Comparison of ENCODE assay signal across 8 cellular contexts in genomic region chr2:152718047-152718908, GRCh38. TPM values are rescaled to one million over a fixed set of nuclear protein-coding genes. Genes with fewer than 3 reads are reported as not detected.
DNase-seq lines count a peak whose midpoint lies in the region; ATAC-seq and TF ChIP-seq lines count a peak whose summit lies in the region.

Gene ARL6IP6 (plus strand): TSS chr2:152718620. CDS start chr2:152718625, 5 bp downstream.

- H3K79me2 ChIP-seq in DOHH2 (ENCODE audit: control insufficient read depth, low read length), result peaks cover 88% of the 10 kb centered on the region
- H3K79me2 ChIP-seq in GM23338 (replicated peaks; ENCODE audit: insufficient read depth), result peaks cover 82% of the 10 kb centered on the region

- peak; percentile 36 for TF ChIP-seq POLR2A in esophagus muscularis mucosa (IDR thresholded peaks at IDR 0.05; ENCODE audit: low read depth)

- H3K36me3 ChIP-seq in DOHH2 (ENCODE audit: control insufficient read depth, low read length) (peaks cover 86% of the 10 kb centered on the region), GM23338 (ENCODE audit: insufficient read depth) (peaks cover 17% of the 10 kb centered on the region; the same call in 1 of the 2 replicates), esophagus muscularis mucosa (peaks cover 0 to 22% (median 6%) of the 10 kb centered on the region in 4 donors)

- peaks cover 31% of the 10 kb centered on the region for H4K20me1 ChIP-seq in DOHH2 (ENCODE audit: control insufficient read depth, insufficient read depth, low read depth, low read length)
- peaks cover 23% of the 10 kb centered on the region for H4K20me1 ChIP-seq in GM23338 (replicated peaks; ENCODE audit: insufficient read depth)

- H3K9me3 Mint-ChIP-seq in GM23338, result no peaks in the 10 kb centered on the region; the same call in 1 of the 3 replicates

- H3F3A ChIP-seq in DOHH2 (ENCODE audit: control insufficient read depth, insufficient read depth) (no peaks in the 10 kb centered on the region), GM23338 (replicated peaks; ENCODE audit: low read depth) (no peaks in the 10 kb centered on the region)

- peak within 1 kb of the TSS; percentile 96 for H3K4me3 Mint-ChIP-seq in GM23338

- intact Hi-C loops in esophagus muscularis mucosa (cut with DNase I), result no loop called here

- TF ChIP-seq CTCF in DOHH2 (IDR thresholded peaks at IDR 0.05; ENCODE audit: low read depth, low read length, poor library complexity, severe bottlenecking) (no peak), GM23338 (conservative IDR thresholded peaks at IDR 0.05; ENCODE audit: low read depth in 2 of 2) (no peak), esophagus muscularis mucosa (IDR thresholded peaks at IDR 0.05) (peak in 1 of 3 experiments; percentile 15)

- no peak for TF ChIP-seq EP300 in esophagus muscularis mucosa (IDR thresholded peaks at IDR 0.05)

- peak within 1 kb of the TSS; percentile 97 for H3K4me3 ChIP-seq in DOHH2 (ENCODE audit: low read length)
- peak within 1 kb of the TSS; percentile 94 for H3K4me3 ChIP-seq in GM23338
- H3K4me3 ChIP-seq in esophagus muscularis mucosa, result peak within 1 kb of the TSS; percentile 83 to 96 (median 88)

- peak; percentile 79 for ATAC-seq in GM23338

- no peaks in the 10 kb centered on the region for H3K9me3 ChIP-seq in DOHH2 (ENCODE audit: control insufficient read depth, insufficient read depth, low read length)
- H3K9me3 ChIP-seq in esophagus muscularis mucosa, result no peaks in the 10 kb centered on the region

- peaks cover 52% of the 10 kb centered on the region for H3K36me3 Mint-ChIP-seq in GM23338 (ENCODE audit: low read depth)

- H3K4me1 ChIP-seq in DOHH2 (ENCODE audit: control insufficient read depth, low read length) (peaks cover 39% of the 10 kb centered on the region), GM23338 (ENCODE audit: insufficient read depth) (peaks cover 11% of the 10 kb centered on the region), esophagus muscularis mucosa (peaks cover 31 to 54% (median 52%) of the 10 kb centered on the region in 4 donors)

- H3K27ac Mint-ChIP-seq in GM23338, result peak within 1 kb of the TSS; percentile 99

- H3K27ac ChIP-seq in DOHH2 (ENCODE audit: low read depth, low read length) (peak within 1 kb of the TSS; percentile 88), GM23338 (ENCODE audit: low read depth) (peak within 1 kb of the TSS; percentile 98), esophagus muscularis mucosa (replicated peaks in 1 of 4) (peak within 1 kb of the TSS; percentile 95 to 98 (median 96))

- DNase-seq in GM23338 (ENCODE audit: low spot score), result peak; percentile 95
- peak; percentile 96 for DNase-seq in Kasumi-1 (lab: John Stamatoyannopoulos, UW)
- peak; percentile 91 for DNase-seq in RKO (ENCODE audit: low spot score)
- peak; percentile 88 for DNase-seq in activated T-helper 1 cell treated with Interleukin-2 at 50 U/mL for 16 hours (ENCODE audit: low read depth)
- peak; percentile 98 for DNase-seq in esophagus muscularis mucosa (ENCODE audit: extremely low spot score)
- DNase-seq in myocyte (ENCODE audit: low read depth), result peak; percentile 95
- DNase-seq in stimulated activated CD8-positive, alpha-beta memory T cell treated with anti-CD3 and anti-CD28 coated beads, Interleukin-7, amount 100 ng/mL, for 4 hours (ENCODE audit: low read depth in 2 of 2), result peak; percentile 87 to 92

- H3K4me2 ChIP-seq in DOHH2 (ENCODE audit: low read length) (peak within 1 kb of the TSS; percentile 77), GM23338 (peak within 1 kb of the TSS; percentile 82)

- H3K27me3 Mint-ChIP-seq in GM23338 (ENCODE audit: insufficient read depth, low read depth, poor library complexity), result peaks cover 12% of the 10 kb centered on the region

- H3K9me2 ChIP-seq in DOHH2 (replicated peaks; ENCODE audit: control insufficient read depth, low read length) (no peaks in the 10 kb centered on the region), GM23338 (ENCODE audit: insufficient read depth) (no peaks in the 10 kb centered on the region)

- 0% methylated on average over 55 of the region's 88 CpGs for WGBS in esophagus muscularis mucosa

- no peaks in the 10 kb centered on the region for H3K27me3 ChIP-seq in DOHH2 (ENCODE audit: control insufficient read depth, low read length)
- H3K27me3 ChIP-seq in GM23338 (ENCODE audit: insufficient read depth), result no peaks in the 10 kb centered on the region
- no peaks in the 10 kb centered on the region for H3K27me3 ChIP-seq in esophagus muscularis mucosa

- peak within 1 kb of the TSS; percentile 74 for H2AFZ ChIP-seq in GM23338

- peaks cover 18% of the 10 kb centered on the region for H3K4me1 Mint-ChIP-seq in GM23338

TF ChIP-seq in GM23338, 12 proteins besides CTCF, POLR2A, EP300 and RAD21 (continues in another document):
- TF ChIP-seq EZH2phosphoT487 (IDR thresholded peaks at IDR 0.05; ENCODE audit: unreplicated experiment), result no peak
- no peak for TF ChIP-seq ZNF114 (CRISPR knock-in tag; IDR thresholded peaks at IDR 0.05)
- TF ChIP-seq CREB1 (CRISPR knock-in tag; IDR thresholded peaks at IDR 0.05; ENCODE audit: low read depth), result peak; percentile 82
- no peak for TF ChIP-seq REST (IDR thresholded peaks at IDR 0.05; ENCODE audit: unreplicated experiment)
- TF ChIP-seq NANOG (IDR thresholded peaks at IDR 0.05; ENCODE audit: borderline replicate concordance), result no peak
- TF ChIP-seq POLR2AphosphoS5 (IDR thresholded peaks at IDR 0.05; ENCODE audit: low read depth), result peak; percentile 87; the same call in 1 of the 2 replicates
- peak; percentile 32; the same call in 1 of the 2 replicates for TF ChIP-seq ETS1 (IDR thresholded peaks at IDR 0.05)
- no peak for TF ChIP-seq JUNB (IDR thresholded peaks at IDR 0.05; ENCODE audit: unreplicated experiment)
- no peak for TF ChIP-seq EZH2 (IDR thresholded peaks at IDR 0.05; ENCODE audit: low read depth, unreplicated experiment)
- no peak for TF ChIP-seq STAT1 (IDR thresholded peaks at IDR 0.05; ENCODE audit: unreplicated experiment)
- no peak for TF ChIP-seq ZNF331 (CRISPR knock-in tag; IDR thresholded peaks at IDR 0.05; ENCODE audit: low read depth)

RNA-seq across cellular contexts. Expression of gene ARL6IP6, which starts in this region (rescaled TPM):
- 43.5 and 65.4 TPM in 2 replicates for total RNA-seq in GM23338 (2014; rRNA removed; shearing (Covaris generic))
- 48.7 and 49.1 TPM in 2 replicates for polyA plus RNA-seq in GM23338 (2016; fragmentation: Nextera tagmentation; extraction: Ambion mirVana)
- 10 to 100 TPM in 2 of 4 donors, 1 to 10 TPM in 2; 6.5 to 20.2 (median 12.8) TPM for total RNA-seq in esophagus muscularis mucosa
- total RNA-seq in myocyte, result 19.7 and 23.6 TPM in 2 replicates
- 13.3 TPM for polyA plus RNA-seq in myocyte (2012)

Comparison
In these comparisons a context has a peak if more than half of its experiments do, and no peak if none do; other contexts are left out.
1. Peak in every context shown above with its lines: DNase-seq, ATAC-seq, H3K4me3 ChIP-seq and H3K27ac ChIP-seq.